8 cellular contexts compared by ENCODE assay signal in genomic region chr22:20858615-20859416, GRCh38. TPM values are rescaled to one million over a fixed set of nuclear protein-coding genes. Genes with fewer than 3 reads are reported as not detected.
A peak's percentile ranks its signal among the peaks of the same experiment; 100 is the strongest.
DNase-seq lines count a peak whose midpoint lies in the region; ATAC-seq and TF ChIP-seq lines count a peak whose summit lies in the region.

Gene PI4KA, minus strand, starts transcription at chr22:20858811. Its CDS starts 86 bp downstream, at chr22:20858725.
Gene SNAP29, plus strand, starts transcription at chr22:20859007. Its CDS starts 104 bp downstream, at chr22:20859111.

- TF ChIP-seq CTCF in LNCaP clone FGC (IDR thresholded peaks at IDR 0.05; ENCODE audit: control insufficient read depth, extremely low read depth, insufficient read depth) (no peak), RWPE1 (conservative IDR thresholded peaks at IDR 0.05; ENCODE audit: low read depth) (no peak), fibroblast of lung (conservative IDR thresholded peaks at IDR 0.05 in 1 of 2, IDR thresholded peaks at IDR 0.05 in 1 of 2; ENCODE audit: low read depth in 1 of 2, low read length in 2 of 2) (no peak)

- H3K27ac ChIP-seq in RWPE1 (peak within 1 kb of the TSS; percentile 84), fibroblast of lung (ENCODE audit: insufficient read depth, low read length) (peak within 1 kb of the TSS; percentile 84)
- peak within 1 kb of the TSS; percentile 87 for H3K27ac ChIP-seq in naive thymus-derived CD4-positive, alpha-beta T cell (ENCODE audit: low read depth, low read length)

- peak within 1 kb of the TSS; percentile 87 for H3K4me3 ChIP-seq in LNCaP clone FGC (ENCODE audit: low read depth, low read length)
- H3K4me3 ChIP-seq in fibroblast of lung (replicated peaks in 1 of 4; ENCODE audit: control extremely low read depth in 1 of 4, insufficient read depth in 1 of 4, low read depth in 3 of 4, low read length in 4 of 4) = peak within 1 kb of the TSS; percentile 91 to 98 (median 94)
- H3K4me3 ChIP-seq in naive thymus-derived CD4-positive, alpha-beta T cell (ENCODE audit: low read length) = peak within 1 kb of the TSS; percentile 78

- H3K4me1 ChIP-seq in fibroblast of lung (ENCODE audit: control insufficient read depth, extremely low read depth, insufficient read depth, low read length) = peaks cover 5% of the 10 kb centered on the region
- peaks cover 17 to 20% of the 10 kb centered on the region in 2 donors for H3K4me1 ChIP-seq in naive thymus-derived CD4-positive, alpha-beta T cell (ENCODE audit: control insufficient read depth in 2 of 2, insufficient read depth in 2 of 2, low read length in 2 of 2)

- peaks cover 27% of the 10 kb centered on the region for H3K4me1 Mint-ChIP-seq in activated T-helper 17 cell treated with anti-CD3 and anti-CD28 coated beads, Interleukin-2, amount 50 U/mL, for 72 hours
- H3K4me1 Mint-ChIP-seq in naive thymus-derived CD4-positive, alpha-beta T cell = peaks cover 38 to 76% (median 58%) of the 10 kb centered on the region in 7 donors
- H3K4me1 Mint-ChIP-seq in stimulated activated memory B cell treated with anti-CD40 and anti-IgM and Interleukin-4, amounts not matched to agents 10 μg/mL and 1 μg/mL and 100 μg/mL, for 72 hours = peaks cover 51% of the 10 kb centered on the region

- DNase-seq in Daoy (ENCODE audit: low read depth) = peak; percentile 99
- peak; percentile 92 for DNase-seq in GOT3 (lab: John Stamatoyannopoulos, UW)
- DNase-seq in LNCaP clone FGC (ENCODE audit: low read depth) = peak; percentile 91
- DNase-seq in RWPE1 (ENCODE audit: low spot score) = peak; percentile 94
- DNase-seq in fibroblast of lung (ENCODE audit: low read depth in 2 of 2) = peak; percentile 98
- peak; percentile 92 to 98 (median 96) for DNase-seq in naive thymus-derived CD4-positive, alpha-beta T cell

- H3K79me2 ChIP-seq in fibroblast of lung (ENCODE audit: control insufficient read depth, insufficient read depth, low read length) = peaks cover 45% of the 10 kb centered on the region

- no peaks in the 10 kb centered on the region for H3K27me3 ChIP-seq in fibroblast of lung (ENCODE audit: control insufficient read depth, insufficient read depth, low read length)
- no peaks in the 10 kb centered on the region for H3K27me3 ChIP-seq in naive thymus-derived CD4-positive, alpha-beta T cell (ENCODE audit: control insufficient read depth in 2 of 2, insufficient read depth in 2 of 2, low read length in 2 of 2)

- H3K9ac ChIP-seq in fibroblast of lung (ENCODE audit: insufficient read depth, low read length) = peak within 1 kb of the TSS; percentile 88

- no peaks in the 10 kb centered on the region for H4K20me1 ChIP-seq in fibroblast of lung (ENCODE audit: control insufficient read depth, extremely low read depth, insufficient read depth, low read length)

- H3K4me2 ChIP-seq in fibroblast of lung (ENCODE audit: extremely low read depth, insufficient read depth, low read length) = peak within 1 kb of the TSS; percentile 99

- H3K36me3 Mint-ChIP-seq in activated T-helper 17 cell treated with anti-CD3 and anti-CD28 coated beads, Interleukin-2, amount 50 U/mL, for 72 hours (ENCODE audit: low read depth) = peaks cover 28% of the 10 kb centered on the region
- H3K36me3 Mint-ChIP-seq in naive thymus-derived CD4-positive, alpha-beta T cell = peaks cover 0 to 10% (median 4%) of the 10 kb centered on the region in 5 donors
- peaks cover 9% of the 10 kb centered on the region for H3K36me3 Mint-ChIP-seq in stimulated activated memory B cell treated with anti-CD40 and anti-IgM and Interleukin-4, amounts not matched to agents 10 μg/mL and 1 μg/mL and 100 μg/mL, for 72 hours

- no peaks in the 10 kb centered on the region for H3K9me3 ChIP-seq in fibroblast of lung (ENCODE audit: control insufficient read depth, insufficient read depth, low read depth, low read length)
- no peaks in the 10 kb centered on the region for H3K9me3 ChIP-seq in naive thymus-derived CD4-positive, alpha-beta T cell (ENCODE audit: control insufficient read depth in 2 of 3, low read length in 3 of 3)

- H2AFZ ChIP-seq in fibroblast of lung (ENCODE audit: low read length) = peak within 1 kb of the TSS; percentile 90

- peak within 1 kb of the TSS; percentile 96 for H3K27ac Mint-ChIP-seq in activated T-helper 17 cell treated with anti-CD3 and anti-CD28 coated beads, Interleukin-2, amount 50 U/mL, for 72 hours
- H3K27ac Mint-ChIP-seq in naive thymus-derived CD4-positive, alpha-beta T cell = peak within 1 kb of the TSS; percentile 60 to 92 (median 88)
- peak within 1 kb of the TSS; percentile 87 for H3K27ac Mint-ChIP-seq in stimulated activated memory B cell treated with anti-CD40 and anti-IgM and Interleukin-4, amounts not matched to agents 10 μg/mL and 1 μg/mL and 100 μg/mL, for 72 hours

- CTCF ChIA-PET in RWPE1 (lab: Yijun Ruan, JAX) = no interaction called here
- CTCF ChIA-PET in naive thymus-derived CD4-positive, alpha-beta T cell (lab: Charles Lee) = no interaction called here

- no peaks in the 10 kb centered on the region for H3K9me3 Mint-ChIP-seq in activated T-helper 17 cell treated with anti-CD3 and anti-CD28 coated beads, Interleukin-2, amount 50 U/mL, for 72 hours
- H3K9me3 Mint-ChIP-seq in naive thymus-derived CD4-positive, alpha-beta T cell = no peaks in the 10 kb centered on the region
- H3K9me3 Mint-ChIP-seq in stimulated activated memory B cell treated with anti-CD40 and anti-IgM and Interleukin-4, amounts not matched to agents 10 μg/mL and 1 μg/mL and 100 μg/mL, for 72 hours = no peaks in the 10 kb centered on the region

- POLR2A ChIA-PET in RWPE1 (lab: Yijun Ruan, JAX; ENCODE audit: low non-redundant PET) = no interaction called here
- POLR2A ChIA-PET in naive thymus-derived CD4-positive, alpha-beta T cell (lab: Charles Lee) = interaction anchor here (0.7 kb wide), 1 partner anchor 161 kb away, joined by 3 read pairs; no protein-coding TSS in a partner anchor

- intact Hi-C loops in naive thymus-derived CD4-positive, alpha-beta T cell (cut with micrococcal nuclease) = loop anchor here (1.0 to 10.0 kb wide), 11 partner anchors 57 to 1262 kb away; partner anchors contain the start of genes CRKL (in 2 of the 2), KLHL22 (in 1 of the 2), RANBP1 (in 1 of the 2) and THAP7 (in 1 of the 2)

- ATAC-seq in activated T-helper 17 cell treated with anti-CD3 and anti-CD28 coated beads, Interleukin-2, amount 50 U/mL, for 72 hours (replicated peaks) = peak; percentile 97
- peak; percentile 97 for ATAC-seq in naive thymus-derived CD4-positive, alpha-beta T cell
- ATAC-seq in stimulated activated memory B cell treated with anti-CD40 and anti-IgM and Interleukin-4, amounts not matched to agents 10 μg/mL and 1 μg/mL and 100 μg/mL, for 72 hours = peak; percentile 99

- H3K27me3 Mint-ChIP-seq in activated T-helper 17 cell treated with anti-CD3 and anti-CD28 coated beads, Interleukin-2, amount 50 U/mL, for 72 hours = no peaks in the 10 kb centered on the region
- H3K27me3 Mint-ChIP-seq in naive thymus-derived CD4-positive, alpha-beta T cell = no peaks in the 10 kb centered on the region
- H3K27me3 Mint-ChIP-seq in stimulated activated memory B cell treated with anti-CD40 and anti-IgM and Interleukin-4, amounts not matched to agents 10 μg/mL and 1 μg/mL and 100 μg/mL, for 72 hours = no peaks in the 10 kb centered on the region

- peak within 1 kb of the TSS; percentile 97 for H3K4me3 Mint-ChIP-seq in activated T-helper 17 cell treated with anti-CD3 and anti-CD28 coated beads, Interleukin-2, amount 50 U/mL, for 72 hours
- H3K4me3 Mint-ChIP-seq in naive thymus-derived CD4-positive, alpha-beta T cell = peak within 1 kb of the TSS; percentile 87 to 95 (median 92)
- peak within 1 kb of the TSS; percentile 81 for H3K4me3 Mint-ChIP-seq in stimulated activated memory B cell treated with anti-CD40 and anti-IgM and Interleukin-4, amounts not matched to agents 10 μg/mL and 1 μg/mL and 100 μg/mL, for 72 hours

- H3K36me3 ChIP-seq in fibroblast of lung (ENCODE audit: control insufficient read depth, insufficient read depth, low read length) = peaks cover 1% of the 10 kb centered on the region
- H3K36me3 ChIP-seq in naive thymus-derived CD4-positive, alpha-beta T cell (ENCODE audit: control insufficient read depth in 2 of 3, insufficient read depth in 3 of 3, low read length in 3 of 3) = peaks cover 0 to 10% (median 0%) of the 10 kb centered on the region in 3 experiments

RNA-seq across cellular contexts. Expression of gene PI4KA, which starts in this region (rescaled TPM):
- total RNA-seq in Daoy (2014; rRNA removed; shearing (Covaris generic)) = 13.0 and 15.7 TPM in 2 replicates
- 10 to 100 TPM; 72.1 to 96.0 TPM for total RNA-seq in activated T-helper 17 cell treated with anti-CD3 and anti-CD28 coated beads, Interleukin-2, amount 50 U/mL, for 72 hours
- total RNA-seq in fibroblast of lung = 32.9 and 40.6 TPM in 2 replicates
- polyA plus RNA-seq in fibroblast of lung = 26.4 and 34.5 TPM in 2 replicates
- polyA plus RNA-seq in fibroblast of lung (2012) = 39.0 and 53.7 TPM in 2 replicates
- polyA minus RNA-seq in fibroblast of lung (ENCODE audit: low replicate concordance) = 328 and 515 TPM in 2 replicates
- 100 to 1,000 TPM; 120 to 181 (median 168) TPM for total RNA-seq in naive thymus-derived CD4-positive, alpha-beta T cell
- polyA plus RNA-seq in naive thymus-derived CD4-positive, alpha-beta T cell = 10 to 100 TPM; 40.1 to 91.7 TPM

RNA-seq across cellular contexts. Expression of gene SNAP29, which starts in this region (rescaled TPM):
- total RNA-seq in Daoy (2014; rRNA removed; shearing (Covaris generic)) = 5.4 and 6.6 TPM in 2 replicates
- total RNA-seq in activated T-helper 17 cell treated with anti-CD3 and anti-CD28 coated beads, Interleukin-2, amount 50 U/mL, for 72 hours = 10 to 100 TPM; 22.4 to 29.5 TPM
- 9.2 and 10.6 TPM in 2 replicates for total RNA-seq in fibroblast of lung
- 36.1 and 37.0 TPM in 2 replicates for polyA plus RNA-seq in fibroblast of lung
- 33.3 and 34.1 TPM in 2 replicates for polyA plus RNA-seq in fibroblast of lung (2012)
- polyA minus RNA-seq in fibroblast of lung (ENCODE audit: low replicate concordance) = 14.2 and 20.0 TPM in 2 replicates
- total RNA-seq in naive thymus-derived CD4-positive, alpha-beta T cell = 10 to 100 TPM; 15.2 to 32.8 (median 25.4) TPM
- polyA plus RNA-seq in naive thymus-derived CD4-positive, alpha-beta T cell = 10 to 100 TPM; 15.9 to 22.8 TPM

Comparison
In these comparisons a context has a peak if more than half of its experiments do, and no peak if none do; other contexts are left out.
1. Peak in every context shown above with its lines: DNase-seq, ATAC-seq, H3K4me3 ChIP-seq and H3K27ac ChIP-seq.